ENCODE assay signal across 12 cellular contexts in the genomic region with DNA sequence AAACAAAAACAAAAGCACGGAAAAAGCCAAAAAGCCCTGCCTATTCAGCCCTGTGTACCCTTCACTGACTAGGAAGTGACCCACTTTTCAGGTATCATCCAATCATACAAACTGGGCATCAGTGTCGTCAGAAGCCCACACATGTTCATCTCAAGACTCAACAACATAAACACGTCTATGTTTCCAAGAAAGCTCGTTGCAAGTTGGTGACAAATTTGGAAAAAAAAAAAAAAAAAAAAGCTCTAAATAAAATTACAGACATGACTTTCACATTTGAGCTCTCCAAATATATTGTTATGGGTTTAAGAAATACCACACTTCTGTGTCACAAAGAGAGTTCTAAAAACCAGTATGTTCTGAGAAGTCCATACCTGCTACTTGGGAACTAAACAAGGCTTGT.
DNase-seq lines count a peak whose midpoint lies in the region; ATAC-seq, FAIRE-seq and TF ChIP-seq lines count a peak whose summit lies in the region.
"Had no signal": no experiment of that assay in that cellular context is flagged by ENCODE, and none has a peak within 500 bp of the region (broad histone marks: within the 10 kb centered on the region; RNA-seq: fewer than 3 reads in every experiment).

No MANE protein-coding gene starts in this region.

- POLR2A ChIA-PET in activated CD8-positive, alpha-beta T cell treated with anti-CD3 and anti-CD28 coated beads for 36 hours (lab: Charles Lee) = interaction anchor here (1.1 to 13.3 kb wide), 6 partner anchors 13 to 120 kb away, joined by 3 to 257 read pairs (median 17); no protein-coding TSS in a partner anchor
- POLR2A ChIA-PET in HepG2 (lab: Yijun Ruan, JAX) = interaction anchor here (1.3 kb wide), 1 partner anchor 40 kb away, joined by 3 read pairs; no protein-coding TSS in a partner anchor

- 73% methylated on average over 4 of the region's 4 CpGs for WGBS in HepG2 (ENCODE audit: low lambda C conversion rate)
- 63% methylated on average over 4 of the region's 4 CpGs for WGBS in urinary bladder

- no peaks in the 10 kb centered on the region for H3K27me3 ChIP-seq in HepG2 (ENCODE audit: control insufficient read depth in 1 of 2, insufficient read depth in 2 of 2, low read length in 2 of 2)
- H3K27me3 ChIP-seq: BLaER1 had no signal

- peaks cover 90% of the 10 kb centered on the region for H3K79me2 ChIP-seq in HepG2 (ENCODE audit: insufficient read depth, low read length)

- H3K4me1 Mint-ChIP-seq in activated naive CD8-positive, alpha-beta T cell (ENCODE audit: low read depth) = peaks cover 93% of the 10 kb centered on the region
- peaks cover 83% of the 10 kb centered on the region for H3K4me1 Mint-ChIP-seq in activated naive CD8-positive, alpha-beta T cell treated with anti-CD3 and anti-CD28 coated beads for 36 hours
- H3K4me1 Mint-ChIP-seq in activated CD8-positive, alpha-beta T cell treated with anti-CD3 and anti-CD28 coated beads for 36 hours (ENCODE audit: low read depth) = peaks cover 85% of the 10 kb centered on the region

- no peaks in the 10 kb centered on the region for H3K9me3 ChIP-seq in HepG2 (ENCODE audit: low read length)
- H3K9me3 ChIP-seq: BLaER1 had no signal

- no peaks in the 10 kb centered on the region for H3K27me3 Mint-ChIP-seq in activated naive CD8-positive, alpha-beta T cell
- no peaks in the 10 kb centered on the region for H3K27me3 Mint-ChIP-seq in activated naive CD8-positive, alpha-beta T cell treated with anti-CD3 and anti-CD28 coated beads for 36 hours
- H3K27me3 Mint-ChIP-seq in activated CD8-positive, alpha-beta T cell treated with anti-CD3 and anti-CD28 coated beads for 36 hours = no peaks in the 10 kb centered on the region

- H3K4me3 Mint-ChIP-seq in activated naive CD8-positive, alpha-beta T cell = peak overlapping the region; percentile 65
- H3K4me3 Mint-ChIP-seq in activated naive CD8-positive, alpha-beta T cell treated with anti-CD3 and anti-CD28 coated beads for 36 hours = no peak overlapping the region
- H3K4me3 Mint-ChIP-seq in activated CD8-positive, alpha-beta T cell treated with anti-CD3 and anti-CD28 coated beads for 36 hours = peak overlapping the region; percentile 25

- H3K36me3 ChIP-seq in HepG2 (replicated peaks in 1 of 2; ENCODE audit: control insufficient read depth in 1 of 2, insufficient read depth in 2 of 2, low read length in 2 of 2) = peaks cover 0 to 4% of the 10 kb centered on the region in 2 experiments; a peak in 1 of 5 replicates
- H3K36me3 ChIP-seq in urinary bladder (ENCODE audit: insufficient read depth) = no peaks in the 10 kb centered on the region

- H3K4me1 ChIP-seq in HepG2 (ENCODE audit: insufficient read depth, low read length) (peaks cover 64% of the 10 kb centered on the region), urinary bladder (ENCODE audit: insufficient read depth) (peaks cover 2% of the 10 kb centered on the region)

- H3K27ac Mint-ChIP-seq in activated naive CD8-positive, alpha-beta T cell = peak overlapping the region; percentile 82
- no peak overlapping the region for H3K27ac Mint-ChIP-seq in activated naive CD8-positive, alpha-beta T cell treated with anti-CD3 and anti-CD28 coated beads for 36 hours
- peak overlapping the region; percentile 73 for H3K27ac Mint-ChIP-seq in activated CD8-positive, alpha-beta T cell treated with anti-CD3 and anti-CD28 coated beads for 36 hours

- no peak overlapping the region for H3K4me3 ChIP-seq in HepG2 (replicated peaks in 1 of 3; ENCODE audit: insufficient read depth in 1 of 3, low read depth in 2 of 3, low read length in 3 of 3)
- no peak overlapping the region for H3K4me3 ChIP-seq in urinary bladder (ENCODE audit: low read depth, low read length)
- H3K4me3 ChIP-seq: BLaER1 had no signal

- peak; percentile 45 for ATAC-seq in activated CD8-positive, alpha-beta T cell treated with anti-CD3 and anti-CD28 coated beads for 36 hours
- ATAC-seq in HepG2 = no peak
- no peak for ATAC-seq in GM19455 (IDR thresholded peaks at IDR 0.05; ENCODE audit: unreplicated experiment)

- no peak overlapping the region for H3K27ac ChIP-seq in HepG2 (ENCODE audit: extremely low read length, insufficient read depth, low read length)
- H3K27ac ChIP-seq in urinary bladder (ENCODE audit: low read depth) = peak overlapping the region; percentile 18
- H3K27ac ChIP-seq: BLaER1 had no signal

- H3K4me2 ChIP-seq in HepG2 (ENCODE audit: low read depth, low read length) = peak overlapping the region; percentile 82; the same call in 1 of the 2 replicates
- H3K4me2 ChIP-seq: BLaER1 had no signal

- H3K9me3 Mint-ChIP-seq in activated naive CD8-positive, alpha-beta T cell (ENCODE audit: low read depth) = no peaks in the 10 kb centered on the region
- no peaks in the 10 kb centered on the region for H3K9me3 Mint-ChIP-seq in activated naive CD8-positive, alpha-beta T cell treated with anti-CD3 and anti-CD28 coated beads for 36 hours
- no peaks in the 10 kb centered on the region for H3K9me3 Mint-ChIP-seq in activated CD8-positive, alpha-beta T cell treated with anti-CD3 and anti-CD28 coated beads for 36 hours

- no peak overlapping the region for H3K9ac ChIP-seq in HepG2 (ENCODE audit: insufficient read depth, low read depth, low read length)
- H3K9ac ChIP-seq: BLaER1 had no signal

- no peak for DNase-seq in activated naive CD8-positive, alpha-beta T cell treated with anti-CD3 and anti-CD28 coated beads for 36 hours
- DNase-seq in activated CD8-positive, alpha-beta T cell treated with anti-CD3 and anti-CD28 coated beads for 36 hours = peak; percentile 49
- DNase-seq in HepG2 (ENCODE audit: low spot score) (no peak), NOMO-1 (lab: John Stamatoyannopoulos, UW; ENCODE audit: unreplicated experiment in 2 of 2) (no peak), HTR-8/SVneo (ENCODE audit: insufficient read length, low spot score) (no peak)
- DNase-seq: NCI-H526 treated with DMSO at 0.1 percent for 48 hours; nucleus accumbens; stimulated activated CD4-positive, alpha-beta T cell treated with anti-CD3 and anti-CD28 coated beads, Interleukin-2, amount 100 ng/mL, for 48 hours had no signal

- TF ChIP-seq POLR2A in HepG2 (IDR thresholded peaks at IDR 0.05; ENCODE audit: insufficient read depth in 1 of 2, low read depth in 2 of 2, low read length in 2 of 2) = no peak

- CTCF ChIA-PET in activated CD8-positive, alpha-beta T cell treated with anti-CD3 and anti-CD28 coated beads for 36 hours (lab: Charles Lee) = interaction anchor here (0.7 to 3.9 kb wide), 4 partner anchors 10 to 102 kb away, joined by 3 to 18 read pairs (median 7); no protein-coding TSS in a partner anchor
- CTCF ChIA-PET in HepG2 (lab: Yijun Ruan, JAX; ENCODE audit: low intra/inter-chr PET ratio, low total read pairs) = no interaction called here

- in situ Hi-C loops in HepG2 (cut with HindIII; ENCODE audit: extremely low pct_ligation_motif_present, low pct_unique_long_range_greater_than_20kb) = no loop called here

- peaks cover 49% of the 10 kb centered on the region for H3K36me3 Mint-ChIP-seq in activated naive CD8-positive, alpha-beta T cell
- peaks cover 79% of the 10 kb centered on the region for H3K36me3 Mint-ChIP-seq in activated naive CD8-positive, alpha-beta T cell treated with anti-CD3 and anti-CD28 coated beads for 36 hours
- peaks cover 86% of the 10 kb centered on the region for H3K36me3 Mint-ChIP-seq in activated CD8-positive, alpha-beta T cell treated with anti-CD3 and anti-CD28 coated beads for 36 hours (ENCODE audit: low read depth)

- TF ChIP-seq EP300 in HepG2 (IDR thresholded peaks at IDR 0.05; ENCODE audit: low read depth in 2 of 2, low read length in 2 of 2) (no peak), HepG2 (CRISPR knock-in tag; IDR thresholded peaks at IDR 0.05; ENCODE audit: borderline replicate concordance) (no peak)

- no peak overlapping the region for H2AFZ ChIP-seq in HepG2 (ENCODE audit: low read length)

- TF ChIP-seq CTCF in activated CD8-positive, alpha-beta T cell treated with anti-CD3 and anti-CD28 coated beads for 36 hours (IDR thresholded peaks at IDR 0.05) = no peak
- no peak for TF ChIP-seq CTCF in HepG2 (CRISPR knock-in tag; IDR thresholded peaks at IDR 0.05)

- intact Hi-C loops in activated CD8-positive, alpha-beta T cell treated with anti-CD3 and anti-CD28 coated beads for 36 hours (cut with micrococcal nuclease) = no loop called here
- intact Hi-C loops in HepG2 (cut with micrococcal nuclease; ENCODE audit: unreplicated experiment) = no loop called here

- no peaks in the 10 kb centered on the region; the same call in 1 of the 2 replicates for H4K20me1 ChIP-seq in HepG2 (ENCODE audit: insufficient read depth, low read length)

- no peak for TF ChIP-seq RAD21 in HepG2 (CRISPR knock-in tag; IDR thresholded peaks at IDR 0.05)

- no TSS peak for BruUV-seq in HepG2 (replicated peaks; lab: Mats Ljungman, UMichigan)

- FAIRE-seq in HepG2 (lab: Jason Lieb, UNC) (no peak), HTR-8/SVneo (lab: Jason Lieb, UNC) (no peak)

TF ChIP-seq in HepG2, 621 proteins besides CTCF, POLR2A, EP300 and RAD21:
- TF ChIP-seq RBFOX2 (IDR thresholded peaks at IDR 0.05; ENCODE audit: low read depth, low read length) = 0 out of 2 replicates have a peak, but pooled peaks have one; percentile 4
- TF ChIP-seq THYN1 (CRISPR knock-in tag; IDR thresholded peaks at IDR 0.05; ENCODE audit: borderline replicate concordance, low read depth) = no peak
